In the genomic region with DNA sequence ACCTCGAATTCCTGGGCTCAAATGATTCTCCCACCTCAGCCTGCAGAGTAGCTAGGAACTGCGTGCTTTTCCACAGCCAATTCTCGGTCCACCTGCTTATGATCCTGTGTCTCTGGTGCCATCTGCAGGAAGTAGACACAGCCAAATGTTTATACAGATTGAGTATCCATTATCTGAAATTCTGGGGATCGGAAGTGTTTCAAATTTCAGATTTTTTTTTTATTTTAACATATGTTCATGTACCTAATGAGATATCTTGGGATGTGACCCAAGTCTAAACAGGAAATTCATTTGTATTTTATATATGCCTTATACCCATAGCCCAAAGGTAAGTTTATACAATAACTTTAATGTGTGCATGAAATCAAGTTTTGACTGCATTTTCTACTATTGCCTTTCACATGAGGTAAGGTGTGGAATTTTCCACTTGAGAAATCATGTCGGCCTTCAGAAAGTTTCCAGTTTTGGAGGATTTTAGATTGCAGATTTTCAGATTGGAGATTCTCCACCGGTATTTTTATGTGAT, we compare ENCODE assay signal across 8 cellular contexts.
DNase-seq lines count a peak whose midpoint lies in the region; ATAC-seq, FAIRE-seq and TF ChIP-seq lines count a peak whose summit lies in the region.

No MANE protein-coding gene starts in this region.

- BruUV-seq in GM12878 (replicated peaks; lab: Mats Ljungman, UMichigan), result no TSS peak

- TF ChIP-seq CTCF in GM12878 (IDR thresholded peaks at IDR 0.05 in 2 of 3, conservative IDR thresholded peaks at IDR 0.05 in 1 of 3; ENCODE audit: control insufficient read depth in 2 of 3, extremely low read depth in 1 of 3, insufficient read depth in 1 of 3, low read depth in 3 of 3, low read length in 3 of 3) (peak in 1 of 3 experiments; percentile 16; a peak in 1 of 6 replicates), suprapubic skin (IDR thresholded peaks at IDR 0.05) (peak in 1 of 2 donors; percentile 45), GM10266 (IDR thresholded peaks at IDR 0.05; ENCODE audit: control insufficient read depth, insufficient read depth, low read depth, missing control alignments) (no peak)

- H3K36me3 ChIP-seq in GM12878 (ENCODE audit: control insufficient read depth in 2 of 2, insufficient read depth in 2 of 2, low read length in 1 of 2) (no peaks in the 10 kb centered on the region), suprapubic skin (no peaks in the 10 kb centered on the region)

- no peak for DNase-seq in Right ventricle myocardium inferior (ENCODE audit: missing footprints)
- DNase-seq in cardiac septum (ENCODE audit: low spot score), result no peak
- DNase-seq in NCI-H1694 treated with DMSO at 0.1 percent for 48 hours (lab: John Stamatoyannopoulos, UW), result peak; percentile 69
- no peak for DNase-seq in GM12878 (ENCODE audit: low read depth, low spot score)
- DNase-seq in kidney glomerular epithelial cell (lab: John Stamatoyannopoulos, UW), result peak; percentile 61
- DNase-seq in suprapubic skin (ENCODE audit: low spot score in 2 of 2), result no peak
- no peak for DNase-seq in GM10266 (ENCODE audit: extremely low spot score)

- no peak for TF ChIP-seq POLR2A in GM12878 (IDR thresholded peaks at IDR 0.05; ENCODE audit: low read depth, low read length)
- no peak for TF ChIP-seq POLR2A in suprapubic skin (IDR thresholded peaks at IDR 0.05)

- H4K20me1 ChIP-seq in GM12878 (ENCODE audit: control insufficient read depth, insufficient read depth), result no peaks in the 10 kb centered on the region

- H2AFZ ChIP-seq in GM12878 (ENCODE audit: control insufficient read depth, low read depth, low read length), result no peak overlapping the region

- POLR2A ChIA-PET in GM12878 (lab: Charles Lee), result no interaction called here

- ATAC-seq in Right ventricle myocardium inferior, result peak; percentile 65
- ATAC-seq in GM12878, result no peak
- ATAC-seq in HG03571 (IDR thresholded peaks at IDR 0.05; ENCODE audit: unreplicated experiment), result no peak

- no peaks in the 10 kb centered on the region; the same call in 2 of the 3 replicates for H3K9me3 ChIP-seq in GM12878 (replicated peaks; ENCODE audit: control insufficient read depth, insufficient read depth, low read length)
- no peaks in the 10 kb centered on the region for H3K9me3 ChIP-seq in suprapubic skin

- peak; percentile 29; the same call in 1 of the 2 replicates for TF ChIP-seq RAD21 in GM12878 (IDR thresholded peaks at IDR 0.05; ENCODE audit: insufficient read depth, low read depth, low read length)

- no peak overlapping the region for H3K4me2 ChIP-seq in GM12878 (ENCODE audit: control insufficient read depth, insufficient read depth)

- H3K27me3 ChIP-seq in GM12878 (replicated peaks in 1 of 2; ENCODE audit: control insufficient read depth in 2 of 2, insufficient read depth in 2 of 2, low read length in 1 of 2) (peaks cover 3 to 11% of the 10 kb centered on the region in 2 experiments; a peak in 3 of 4 replicates), suprapubic skin (peaks cover 9% of the 10 kb centered on the region)

- CTCF ChIA-PET in GM12878 (lab: Yijun Ruan, JAX), result interaction anchor here (2.3 kb wide), 1 partner anchor 29 kb away, joined by 5 read pairs; no protein-coding TSS in a partner anchor

- intact Hi-C loops in Right ventricle myocardium inferior (cut with DNase I) (no loop called here), cardiac septum (cut with DNase I) (no loop called here), GM12878 (cut with micrococcal nuclease; ENCODE audit: unreplicated experiment) (no loop called here)

- FAIRE-seq in GM12878 (lab: Jason Lieb, UNC), result no peak

- 22% methylated on average over 6 of the region's 6 CpGs for WGBS in GM12878 (ENCODE audit: insufficient coverage, insufficient replicate concordance, low lambda C conversion rate, missing lambda C conversion rate)
- 34% methylated on average over 6 of the region's 6 CpGs for WGBS in suprapubic skin

- no peaks in the 10 kb centered on the region for H3K79me2 ChIP-seq in GM12878 (ENCODE audit: control insufficient read depth, insufficient read depth, low read length)

- in situ Hi-C loops in GM12878 (cut with MboI), result no loop called here

- H3K4me1 ChIP-seq in GM12878 (ENCODE audit: control insufficient read depth, insufficient read depth, low read length), result no peaks in the 10 kb centered on the region
- H3K4me1 ChIP-seq in suprapubic skin, result peaks cover 2% of the 10 kb centered on the region

- SMC1A ChIA-PET in GM12878 (lab: Charles Lee; ENCODE audit: uncharacterized antibody, unreplicated experiment), result no interaction called here

- H3K4me3 ChIP-seq in GM12878 (no peak overlapping the region), suprapubic skin (no peak overlapping the region)

- RAD21 ChIA-PET in GM12878 (lab: Charles Lee; ENCODE audit: unreplicated experiment), result no interaction called here

- no peak overlapping the region for H3K9ac ChIP-seq in GM12878 (ENCODE audit: control insufficient read depth, insufficient read depth, low read length)

- H3K27ac ChIP-seq in GM12878 (ENCODE audit: control insufficient read depth, insufficient read depth), result no peak overlapping the region
- no peak overlapping the region for H3K27ac ChIP-seq in suprapubic skin

- TF ChIP-seq EP300 in GM12878 (IDR thresholded peaks at IDR 0.05; ENCODE audit: borderline replicate concordance in 1 of 2, control insufficient read depth in 1 of 2, low read depth in 2 of 2, low read length in 2 of 2), result no peak
- TF ChIP-seq EP300 in suprapubic skin (IDR thresholded peaks at IDR 0.05), result no peak

TF ChIP-seq in GM12878, 131 proteins besides CTCF, POLR2A, EP300 and RAD21 (continues in another document):
- TF ChIP-seq, protein P1, sequence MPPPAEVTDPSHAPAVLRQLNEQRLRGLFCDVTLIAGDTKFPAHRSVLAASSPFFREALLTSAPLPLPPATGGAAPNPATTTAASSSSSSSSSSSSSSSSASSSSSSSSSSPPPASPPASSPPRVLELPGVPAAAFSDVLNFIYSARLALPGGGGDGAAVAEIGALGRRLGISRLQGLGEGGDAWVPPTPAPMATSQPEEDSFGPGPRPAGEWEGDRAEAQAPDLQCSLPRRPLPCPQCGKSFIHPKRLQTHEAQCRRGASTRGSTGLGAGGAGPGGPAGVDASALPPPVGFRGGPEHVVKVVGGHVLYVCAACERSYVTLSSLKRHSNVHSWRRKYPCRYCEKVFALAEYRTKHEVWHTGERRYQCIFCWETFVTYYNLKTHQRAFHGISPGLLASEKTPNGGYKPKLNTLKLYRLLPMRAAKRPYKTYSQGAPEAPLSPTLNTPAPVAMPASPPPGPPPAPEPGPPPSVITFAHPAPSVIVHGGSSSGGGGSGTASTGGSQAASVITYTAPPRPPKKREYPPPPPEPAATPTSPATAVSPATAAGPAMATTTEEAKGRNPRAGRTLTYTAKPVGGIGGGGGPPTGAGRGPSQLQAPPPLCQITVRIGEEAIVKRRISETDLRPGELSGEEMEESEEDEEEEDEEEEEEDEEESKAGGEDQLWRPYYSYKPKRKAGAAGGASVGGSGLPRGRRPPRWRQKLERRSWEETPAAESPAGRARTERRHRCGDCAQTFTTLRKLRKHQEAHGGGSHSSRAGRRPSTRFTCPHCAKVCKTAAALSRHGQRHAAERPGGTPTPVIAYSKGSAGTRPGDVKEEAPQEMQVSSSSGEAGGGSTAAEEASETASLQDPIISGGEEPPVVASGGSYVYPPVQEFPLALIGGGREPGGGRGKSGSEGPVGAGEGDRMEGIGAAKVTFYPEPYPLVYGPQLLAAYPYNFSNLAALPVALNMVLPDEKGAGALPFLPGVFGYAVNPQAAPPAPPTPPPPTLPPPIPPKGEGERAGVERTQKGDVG (CRISPR knock-in tag; IDR thresholded peaks at IDR 0.05), result no peak
- TF ChIP-seq CHD4 (IDR thresholded peaks at IDR 0.05) (no peak), BMI1 (IDR thresholded peaks at IDR 0.05; ENCODE audit: borderline replicate concordance) (no peak), SP1 (IDR thresholded peaks at IDR 0.05; ENCODE audit: low read depth, low read length) (no peak), NR2C1 (IDR thresholded peaks at IDR 0.05) (no peak), NFXL1 (IDR thresholded peaks at IDR 0.05; ENCODE audit: borderline replicate concordance) (no peak), ASH2L (IDR thresholded peaks at IDR 0.05; ENCODE audit: borderline replicate concordance, low read depth) (no peak), SPI1 (IDR thresholded peaks at IDR 0.05; ENCODE audit: borderline replicate concordance, insufficient read depth, low read depth, low read length) (no peak)
- TF ChIP-seq, protein P2, sequence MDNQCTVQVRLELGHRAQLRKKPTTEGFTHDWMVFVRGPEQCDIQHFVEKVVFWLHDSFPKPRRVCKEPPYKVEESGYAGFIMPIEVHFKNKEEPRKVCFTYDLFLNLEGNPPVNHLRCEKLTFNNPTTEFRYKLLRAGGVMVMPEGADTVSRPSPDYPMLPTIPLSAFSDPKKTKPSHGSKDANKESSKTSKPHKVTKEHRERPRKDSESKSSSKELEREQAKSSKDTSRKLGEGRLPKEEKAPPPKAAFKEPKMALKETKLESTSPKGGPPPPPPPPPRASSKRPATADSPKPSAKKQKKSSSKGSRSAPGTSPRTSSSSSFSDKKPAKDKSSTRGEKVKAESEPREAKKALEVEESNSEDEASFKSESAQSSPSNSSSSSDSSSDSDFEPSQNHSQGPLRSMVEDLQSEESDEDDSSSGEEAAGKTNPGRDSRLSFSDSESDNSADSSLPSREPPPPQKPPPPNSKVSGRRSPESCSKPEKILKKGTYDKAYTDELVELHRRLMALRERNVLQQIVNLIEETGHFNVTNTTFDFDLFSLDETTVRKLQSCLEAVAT (IDR thresholded peaks at IDR 0.05), result no peak

Comparison
In these comparisons a context has a peak if more than half of its experiments do, and no peak if none do; other contexts are left out.
1. DNase-seq: peak in NCI-H1694 treated with DMSO at 0.1 percent for 48 hours (single experiment) and kidney glomerular epithelial cell (single experiment); none in Right ventricle myocardium inferior (single experiment), cardiac septum (single experiment), GM12878 (single experiment), suprapubic skin (0 of 2) and GM10266 (single experiment).